In genomic region chr12:121872546-121873223, GRCh38 we compare ENCODE assay signal across 9 cellular contexts. TPM values are rescaled to one million over a fixed set of nuclear protein-coding genes. Genes with fewer than 3 reads are reported as not detected.
DNase-seq lines count a peak whose midpoint lies in the region; ATAC-seq, FAIRE-seq and TF ChIP-seq lines count a peak whose summit lies in the region.
"Had no signal": no experiment of that assay in that cellular context is flagged by ENCODE, and none has a peak within 500 bp of the region (broad histone marks: within the 10 kb centered on the region; RNA-seq: fewer than 3 reads in every experiment).

No MANE protein-coding gene starts in this region.

- peaks cover 6% of the 10 kb centered on the region for H3K4me1 Mint-ChIP-seq in astrocyte (ENCODE audit: low read depth, unreplicated experiment)
- no peaks in the 10 kb centered on the region for H3K4me1 Mint-ChIP-seq in natural killer cell
- H3K4me1 Mint-ChIP-seq: neural crest cell had no signal

- H3K4me3 ChIP-seq in HFF-Myc (replicated peaks; ENCODE audit: low read depth, low read length), result 0 out of 2 replicates have a peak overlapping the region, but pooled peaks have one; percentile 20
- no peak overlapping the region for H3K4me3 ChIP-seq in astrocyte (ENCODE audit: insufficient read depth, low read depth, low read length)

- H3K27ac ChIP-seq in astrocyte (ENCODE audit: low read depth, low read length), result peak overlapping the region; percentile 30

- DNase-seq in AG08395 (ENCODE audit: low spot score), result peak; percentile 85
- peak; percentile 94 for DNase-seq in HFF-Myc (ENCODE audit: extremely low read depth, low read depth)
- DNase-seq in astrocyte (ENCODE audit: low read depth), result peak; percentile 93
- peak; percentile 47 for DNase-seq in kidney tubule cell (ENCODE audit: low spot score)
- no peak for DNase-seq in natural killer cell

- peak overlapping the region; percentile 49 for H3K4me2 ChIP-seq in astrocyte (ENCODE audit: low read length)

- H3K4me1 ChIP-seq in astrocyte (ENCODE audit: insufficient read depth, low read length), result peaks cover 6% of the 10 kb centered on the region

- intact Hi-C loops in natural killer cell (cut with micrococcal nuclease), result no loop called here

- H3K9me3 ChIP-seq in astrocyte (ENCODE audit: insufficient read depth, low read depth, low read length), result no peaks in the 10 kb centered on the region

- no peaks in the 10 kb centered on the region for H3K9me3 Mint-ChIP-seq in astrocyte (ENCODE audit: unreplicated experiment)
- no peaks in the 10 kb centered on the region for H3K9me3 Mint-ChIP-seq in natural killer cell
- H3K9me3 Mint-ChIP-seq: neural crest cell had no signal

- peak overlapping the region; percentile 37 for H3K9ac ChIP-seq in astrocyte (ENCODE audit: low read length)

- H3K27ac Mint-ChIP-seq in astrocyte (ENCODE audit: unreplicated experiment) (peak overlapping the region; percentile 70), natural killer cell (no peak overlapping the region)

- no peak for TF ChIP-seq CTCF in HFF-Myc (IDR thresholded peaks at IDR 0.05; ENCODE audit: low read depth, low read length, missing control alignments)
- no peak for TF ChIP-seq CTCF in astrocyte (IDR thresholded peaks at IDR 0.05; ENCODE audit: insufficient read depth, low read depth, low read length)
- no peak for TF ChIP-seq CTCF in natural killer cell (IDR thresholded peaks at IDR 0.05)

- H3K27me3 Mint-ChIP-seq in astrocyte (ENCODE audit: low read depth, unreplicated experiment) (peaks cover under 1% of the 10 kb centered on the region), natural killer cell (ENCODE audit: low read depth in 2 of 2) (no peaks in the 10 kb centered on the region)

- H3K27me3 ChIP-seq in astrocyte (ENCODE audit: insufficient read depth, low read length), result no peaks in the 10 kb centered on the region

- H3K36me3 Mint-ChIP-seq in astrocyte (ENCODE audit: low read depth, unreplicated experiment), result no peaks in the 10 kb centered on the region
- no peaks in the 10 kb centered on the region for H3K36me3 Mint-ChIP-seq in natural killer cell

- peak overlapping the region; percentile 5 for H3K4me3 Mint-ChIP-seq in astrocyte (ENCODE audit: unreplicated experiment)
- H3K4me3 Mint-ChIP-seq in natural killer cell, result no peak overlapping the region
- H3K4me3 Mint-ChIP-seq: neural crest cell had no signal

- H4K20me1 ChIP-seq in astrocyte (ENCODE audit: insufficient read depth, low read length), result no peaks in the 10 kb centered on the region

- H3K79me2 ChIP-seq in astrocyte (ENCODE audit: insufficient read depth, low read length), result no peaks in the 10 kb centered on the region

- H2AFZ ChIP-seq in astrocyte (ENCODE audit: low read depth, low read length), result peak overlapping the region; percentile 46

- H3K36me3 ChIP-seq in astrocyte (ENCODE audit: insufficient read depth, low read length), result no peaks in the 10 kb centered on the region

- peak; percentile 43 for FAIRE-seq in astrocyte (lab: Jason Lieb, UNC)

- no peak for ATAC-seq in HG03045 (IDR thresholded peaks at IDR 0.05; ENCODE audit: unreplicated experiment)
- ATAC-seq in HG02610 (IDR thresholded peaks at IDR 0.05; ENCODE audit: unreplicated experiment), result no peak
- ATAC-seq in HG03460 (IDR thresholded peaks at IDR 0.05; ENCODE audit: unreplicated experiment), result no peak
- no peak for ATAC-seq in natural killer cell

RNA-seq across cellular contexts. Expression of gene HPD, which starts 14.0 kb away (rescaled TPM):
- total RNA-seq in astrocyte (not detected in 2 replicates), natural killer cell (not detected)

RNA-seq across cellular contexts. Expression of gene PSMD9, which starts 15.9 kb away (rescaled TPM):
- total RNA-seq in astrocyte (59.0 and 63.4 TPM in 2 replicates), natural killer cell (10 to 100 TPM; 32.0 to 47.6 (median 47.2) TPM)

RNA-seq across cellular contexts. Expression of gene CFAP251, which starts 45.7 kb away (rescaled TPM):
- total RNA-seq in astrocyte (4.6 and 4.7 TPM in 2 replicates), natural killer cell (under 1 TPM; 0.59 to 0.80 (median 0.59) TPM)
